ENCODE assay signal across 13 cellular contexts in genomic region chr4:123479944-123480343, GRCh38.
DNase-seq lines count a peak whose midpoint lies in the region; ATAC-seq, FAIRE-seq and TF ChIP-seq lines count a peak whose summit lies in the region.
"Had no signal": no experiment of that assay in that cellular context is flagged by ENCODE, and none has a peak within 500 bp of the region (broad histone marks: within the 10 kb centered on the region; RNA-seq: fewer than 3 reads in every experiment).

No MANE protein-coding gene starts in this region.

- POLR2A ChIA-PET in naive thymus-derived CD8-positive, alpha-beta T cell (lab: Charles Lee), result interaction anchor here (0.5 kb wide), 1 partner anchor 41 kb away, joined by 4 read pairs; no protein-coding TSS in a partner anchor

- peak overlapping the region; percentile 75 to 79 for H3K27ac Mint-ChIP-seq in natural killer cell
- no peak overlapping the region for H3K27ac Mint-ChIP-seq in naive thymus-derived CD8-positive, alpha-beta T cell

- H3K27me3 Mint-ChIP-seq in natural killer cell (ENCODE audit: low read depth in 2 of 2), result no peaks in the 10 kb centered on the region
- no peaks in the 10 kb centered on the region for H3K27me3 Mint-ChIP-seq in naive thymus-derived CD8-positive, alpha-beta T cell

- H3K9me3 Mint-ChIP-seq in natural killer cell, result no peaks in the 10 kb centered on the region
- H3K9me3 Mint-ChIP-seq in naive thymus-derived CD8-positive, alpha-beta T cell, result peaks cover 0 to 4% (median 0%) of the 10 kb centered on the region in 9 donors

- H3K36me3 ChIP-seq in bronchial epithelial cell (ENCODE audit: control insufficient read depth, insufficient read depth, low read length), result no peaks in the 10 kb centered on the region
- H3K36me3 ChIP-seq: adrenal gland had no signal

- H3K4me3 Mint-ChIP-seq in natural killer cell, result peak overlapping the region; percentile 29
- H3K4me3 Mint-ChIP-seq in naive thymus-derived CD8-positive, alpha-beta T cell, result no peak overlapping the region
- H3K4me3 Mint-ChIP-seq: CD4-positive, alpha-beta memory T cell had no signal

- H3K4me1 Mint-ChIP-seq in natural killer cell, result peaks cover 28 to 33% of the 10 kb centered on the region in 2 donors
- H3K4me1 Mint-ChIP-seq in naive thymus-derived CD8-positive, alpha-beta T cell, result peaks cover 10 to 30% (median 21%) of the 10 kb centered on the region in 4 donors

- DNase-seq in EL, result peak; percentile 14
- peak; percentile 67 for DNase-seq in NB4 (ENCODE audit: low read depth)
- DNase-seq in bronchial epithelial cell (ENCODE audit: low read depth), result peak; percentile 74
- no peak for DNase-seq in natural killer cell
- no peak for DNase-seq in GM19238 (ENCODE audit: insufficient read length, low spot score)
- DNase-seq in DMS 273 treated with DMSO at 0.1 percent for 48 hours (lab: John Stamatoyannopoulos, UW), result no peak
- DNase-seq in naive thymus-derived CD8-positive, alpha-beta T cell, result no peak
- no peak for DNase-seq in NCI-H1417 (lab: John Stamatoyannopoulos, UW)
- DNase-seq: activated T-cell treated with anti-CD3 and anti-CD28 coated beads for 4 hours; adrenal gland; CD4-positive, alpha-beta memory T cell; glutamatergic neuron; HCEC 1CT had no signal

- intact Hi-C loops in natural killer cell (cut with micrococcal nuclease), result loop anchor here (2.0 to 5.0 kb wide), 3 partner anchors 27 to 122 kb away; partner anchors contain the start of gene SPRY1

- ATAC-seq in natural killer cell, result peak; percentile 68 to 78 (median 72)
- no peak for ATAC-seq in naive thymus-derived CD8-positive, alpha-beta T cell

- TF ChIP-seq CTCF in NB4 (IDR thresholded peaks at IDR 0.05; ENCODE audit: low read depth, low read length) (no peak), bronchial epithelial cell (IDR thresholded peaks at IDR 0.05; ENCODE audit: insufficient read depth, low read length, severe bottlenecking) (no peak), natural killer cell (IDR thresholded peaks at IDR 0.05) (no peak)

- TF ChIP-seq POLR2A in NB4 (IDR thresholded peaks at IDR 0.05; ENCODE audit: extremely low read depth, insufficient read length), result no peak

- no peak for FAIRE-seq in bronchial epithelial cell (lab: Jason Lieb, UNC)

- H3K36me3 Mint-ChIP-seq in natural killer cell, result no peaks in the 10 kb centered on the region
- no peaks in the 10 kb centered on the region for H3K36me3 Mint-ChIP-seq in naive thymus-derived CD8-positive, alpha-beta T cell
- H3K36me3 Mint-ChIP-seq: CD4-positive, alpha-beta memory T cell had no signal

- no peaks in the 10 kb centered on the region for H3K27me3 ChIP-seq in bronchial epithelial cell (ENCODE audit: control insufficient read depth, insufficient read depth, low read length)
- H3K27me3 ChIP-seq: adrenal gland had no signal

- H3K4me3 ChIP-seq in NB4 (ENCODE audit: low read depth, low read length) (no peak overlapping the region), bronchial epithelial cell (ENCODE audit: low read depth, low read length) (no peak overlapping the region)
- H3K4me3 ChIP-seq: adrenal gland had no signal

Comparison
In these comparisons a context has a peak if more than half of its experiments do, and no peak if none do; other contexts are left out.
1. DNase-seq: peak in EL (single experiment), NB4 (single experiment) and bronchial epithelial cell (single experiment); none in natural killer cell (single experiment), GM19238 (single experiment), DMS 273 treated with DMSO at 0.1 percent for 48 hours (single experiment), naive thymus-derived CD8-positive, alpha-beta T cell (0 of 10) and NCI-H1417 (0 of 3).
2. ATAC-seq: peak in natural killer cell (3 of 3); none in naive thymus-derived CD8-positive, alpha-beta T cell (0 of 2).
3. H3K27ac Mint-ChIP-seq: peak in natural killer cell (2 of 2); none in naive thymus-derived CD8-positive, alpha-beta T cell (0 of 10).